ENCODE assay signal across 11 cellular contexts in genomic region chr7:101681170-101682007, GRCh38. TPM values are rescaled to one million over a fixed set of nuclear protein-coding genes. Genes with fewer than 3 reads are reported as not detected.
DNase-seq lines count a peak whose midpoint lies in the region; ATAC-seq, FAIRE-seq and TF ChIP-seq lines count a peak whose summit lies in the region.
"Had no signal": no experiment of that assay in that cellular context is flagged by ENCODE, and none has a peak within 500 bp of the region (broad histone marks: within the 10 kb centered on the region; RNA-seq: fewer than 3 reads in every experiment).

No MANE protein-coding gene starts in this region.

- H3K36me3 Mint-ChIP-seq in astrocyte (ENCODE audit: low read depth, unreplicated experiment), result no peaks in the 10 kb centered on the region
- H3K36me3 Mint-ChIP-seq in activated CD8-positive, alpha-beta memory T cell treated with anti-CD3 and anti-CD28 coated beads, Interleukin-2, amount 10 ng/mL, durations not matched to agents 7 days and 5 days, result no peaks in the 10 kb centered on the region
- no peaks in the 10 kb centered on the region for H3K36me3 Mint-ChIP-seq in activated T-helper 2 cell treated with anti-CD3 and anti-CD28 coated beads, Interferon-gamma antibody, Interleukin-2, Interleukin-4, amounts not matched to agents 10 μg/mL and 5 μg/mL and 100 μg/mL, durations not matched to agents 14 hours and 24 hours and 36 hours (ENCODE audit: low read depth)

- no peaks in the 10 kb centered on the region for H3K36me3 ChIP-seq in astrocyte (ENCODE audit: insufficient read depth, low read length)
- no peaks in the 10 kb centered on the region for H3K36me3 ChIP-seq in subcutaneous abdominal adipose tissue (ENCODE audit: control insufficient read depth in 5 of 5, insufficient read depth in 5 of 5, low read length in 5 of 5)
- H3K36me3 ChIP-seq in MM.1S (replicated peaks; ENCODE audit: insufficient read depth, low read length), result no peaks in the 10 kb centered on the region
- H3K36me3 ChIP-seq: HAP-1, suprapubic skin had no signal

- no peak for TF ChIP-seq CTCF in astrocyte (IDR thresholded peaks at IDR 0.05; ENCODE audit: insufficient read depth, low read depth, low read length)
- TF ChIP-seq CTCF in MM.1S (IDR thresholded peaks at IDR 0.05; ENCODE audit: low read length), result no peak

- no peaks in the 10 kb centered on the region for H3F3A ChIP-seq in MM.1S (ENCODE audit: insufficient read depth, low read length)

- H3K9me3 Mint-ChIP-seq in astrocyte (ENCODE audit: unreplicated experiment), result no peaks in the 10 kb centered on the region
- no peaks in the 10 kb centered on the region for H3K9me3 Mint-ChIP-seq in activated CD8-positive, alpha-beta memory T cell treated with anti-CD3 and anti-CD28 coated beads, Interleukin-2, amount 10 ng/mL, durations not matched to agents 7 days and 5 days (ENCODE audit: low read depth)
- no peaks in the 10 kb centered on the region for H3K9me3 Mint-ChIP-seq in activated T-helper 2 cell treated with anti-CD3 and anti-CD28 coated beads, Interferon-gamma antibody, Interleukin-2, Interleukin-4, amounts not matched to agents 10 μg/mL and 5 μg/mL and 100 μg/mL, durations not matched to agents 14 hours and 24 hours and 36 hours

- CTCF ChIA-PET in activated CD8-positive, alpha-beta memory T cell treated with anti-CD3 and anti-CD28 coated beads, Interleukin-2, amount 10 ng/mL, durations not matched to agents 7 days and 5 days (lab: Charles Lee), result interaction anchor here (1.3 kb wide), 1 partner anchor 12 kb away, joined by 3 read pairs; no protein-coding TSS in a partner anchor

- peak overlapping the region; percentile 61 for H3K9ac ChIP-seq in astrocyte (ENCODE audit: low read length)
- no peak overlapping the region for H3K9ac ChIP-seq in subcutaneous abdominal adipose tissue (ENCODE audit: low read length in 5 of 5)
- no peak overlapping the region for H3K9ac ChIP-seq in MM.1S (ENCODE audit: low read length)

- H3K27me3 ChIP-seq in astrocyte (ENCODE audit: insufficient read depth, low read length) (peaks cover 2% of the 10 kb centered on the region), subcutaneous abdominal adipose tissue (ENCODE audit: control insufficient read depth in 5 of 5, insufficient read depth in 4 of 5, low read length in 5 of 5) (peaks cover 0 to 4% (median 0%) of the 10 kb centered on the region in 5 donors), MM.1S (replicated peaks; ENCODE audit: insufficient read depth, low read length) (no peaks in the 10 kb centered on the region)
- H3K27me3 ChIP-seq: suprapubic skin had no signal

- no peak overlapping the region for H2AFZ ChIP-seq in astrocyte (ENCODE audit: low read depth, low read length)
- no peak overlapping the region for H2AFZ ChIP-seq in MM.1S (ENCODE audit: low read length)

- H3K27ac Mint-ChIP-seq in astrocyte (ENCODE audit: unreplicated experiment), result peak overlapping the region; percentile 86
- H3K27ac Mint-ChIP-seq in activated CD8-positive, alpha-beta memory T cell treated with anti-CD3 and anti-CD28 coated beads, Interleukin-2, amount 10 ng/mL, durations not matched to agents 7 days and 5 days, result no peak overlapping the region
- H3K27ac Mint-ChIP-seq in activated T-helper 2 cell treated with anti-CD3 and anti-CD28 coated beads, Interferon-gamma antibody, Interleukin-2, Interleukin-4, amounts not matched to agents 10 μg/mL and 5 μg/mL and 100 μg/mL, durations not matched to agents 14 hours and 24 hours and 36 hours, result no peak overlapping the region

- no peak for ATAC-seq in activated CD8-positive, alpha-beta memory T cell treated with anti-CD3 and anti-CD28 coated beads, Interleukin-2, amount 10 ng/mL, durations not matched to agents 7 days and 5 days
- ATAC-seq in GM18870 (IDR thresholded peaks at IDR 0.05; ENCODE audit: unreplicated experiment), result no peak

- H3K4me3 ChIP-seq in astrocyte (ENCODE audit: insufficient read depth, low read depth, low read length) (peak overlapping the region; percentile 25), subcutaneous abdominal adipose tissue (ENCODE audit: low read depth in 1 of 5, low read length in 5 of 5) (peak overlapping the region in 1 of 5 donors; percentile 28), MM.1S (ENCODE audit: low read length) (no peak overlapping the region)
- H3K4me3 ChIP-seq: HAP-1, suprapubic skin had no signal

- DNase-seq in HT-29 (ENCODE audit: low spot score), result peak; percentile 30
- peak; percentile 85 for DNase-seq in astrocyte (ENCODE audit: low read depth)
- peak; percentile 66 for DNase-seq in iris pigment epithelial cell (ENCODE audit: low read depth)
- no peak for DNase-seq in activated CD8-positive, alpha-beta memory T cell treated with anti-CD3 and anti-CD28 coated beads, Interleukin-2, amount 10 ng/mL, durations not matched to agents 7 days and 5 days
- DNase-seq in MM.1S, result no peak
- DNase-seq in activated T-helper 2 cell treated with anti-CD3 and anti-CD28 coated beads, Interferon-gamma antibody, Interleukin-2, Interleukin-4, amounts not matched to agents 10 μg/mL and 5 μg/mL and 100 μg/mL, durations not matched to agents 14 hours and 24 hours and 36 hours (ENCODE audit: low spot score), result no peak

- peaks cover 17% of the 10 kb centered on the region for H3K4me1 Mint-ChIP-seq in astrocyte (ENCODE audit: low read depth, unreplicated experiment)
- no peaks in the 10 kb centered on the region for H3K4me1 Mint-ChIP-seq in activated CD8-positive, alpha-beta memory T cell treated with anti-CD3 and anti-CD28 coated beads, Interleukin-2, amount 10 ng/mL, durations not matched to agents 7 days and 5 days
- H3K4me1 Mint-ChIP-seq in activated T-helper 2 cell treated with anti-CD3 and anti-CD28 coated beads, Interferon-gamma antibody, Interleukin-2, Interleukin-4, amounts not matched to agents 10 μg/mL and 5 μg/mL and 100 μg/mL, durations not matched to agents 14 hours and 24 hours and 36 hours (ENCODE audit: low read depth), result no peaks in the 10 kb centered on the region

- H3K9me3 ChIP-seq in astrocyte (ENCODE audit: insufficient read depth, low read depth, low read length) (no peaks in the 10 kb centered on the region), subcutaneous abdominal adipose tissue (ENCODE audit: control insufficient read depth in 5 of 5, low read length in 5 of 5) (no peaks in the 10 kb centered on the region), MM.1S (replicated peaks; ENCODE audit: insufficient read depth, low read length) (no peaks in the 10 kb centered on the region)
- H3K9me3 ChIP-seq: HAP-1, suprapubic skin had no signal

- peak overlapping the region; percentile 81 for H3K4me2 ChIP-seq in astrocyte (ENCODE audit: low read length)
- no peak overlapping the region for H3K4me2 ChIP-seq in MM.1S (ENCODE audit: low read depth, low read length)

- H3K79me2 ChIP-seq in astrocyte (ENCODE audit: insufficient read depth, low read length) (no peaks in the 10 kb centered on the region), MM.1S (ENCODE audit: low read length) (no peaks in the 10 kb centered on the region)

- H3K4me1 ChIP-seq in astrocyte (ENCODE audit: insufficient read depth, low read length) (peaks cover 30% of the 10 kb centered on the region), subcutaneous abdominal adipose tissue (ENCODE audit: control insufficient read depth in 5 of 5, insufficient read depth in 5 of 5, low read length in 5 of 5) (peaks cover 12 to 19% (median 14%) of the 10 kb centered on the region in 5 donors), MM.1S (ENCODE audit: low read length) (no peaks in the 10 kb centered on the region)

- H4K20me1 ChIP-seq in astrocyte (ENCODE audit: insufficient read depth, low read length) (no peaks in the 10 kb centered on the region), MM.1S (ENCODE audit: insufficient read depth, low read length) (no peaks in the 10 kb centered on the region)

- H3K9me2 ChIP-seq in MM.1S (replicated peaks; ENCODE audit: insufficient read depth, low read length), result no peaks in the 10 kb centered on the region

- intact Hi-C loops in activated T-helper 2 cell treated with anti-CD3 and anti-CD28 coated beads, Interferon-gamma antibody, Interleukin-2, Interleukin-4, amounts not matched to agents 10 μg/mL and 5 μg/mL and 100 μg/mL, durations not matched to agents 14 hours and 24 hours and 36 hours (cut with micrococcal nuclease), result no loop called here

- H3K27me3 Mint-ChIP-seq in astrocyte (ENCODE audit: low read depth, unreplicated experiment), result peaks cover 3% of the 10 kb centered on the region
- H3K27me3 Mint-ChIP-seq in activated CD8-positive, alpha-beta memory T cell treated with anti-CD3 and anti-CD28 coated beads, Interleukin-2, amount 10 ng/mL, durations not matched to agents 7 days and 5 days, result no peaks in the 10 kb centered on the region
- no peaks in the 10 kb centered on the region for H3K27me3 Mint-ChIP-seq in activated T-helper 2 cell treated with anti-CD3 and anti-CD28 coated beads, Interferon-gamma antibody, Interleukin-2, Interleukin-4, amounts not matched to agents 10 μg/mL and 5 μg/mL and 100 μg/mL, durations not matched to agents 14 hours and 24 hours and 36 hours (ENCODE audit: low read depth)

- H3K27ac ChIP-seq in astrocyte (ENCODE audit: low read depth, low read length), result peak overlapping the region; percentile 63
- H3K27ac ChIP-seq in subcutaneous abdominal adipose tissue (ENCODE audit: low read depth, low read length), result peak overlapping the region; percentile 23
- H3K27ac ChIP-seq in MM.1S (ENCODE audit: low read length), result no peak overlapping the region
- H3K27ac ChIP-seq: suprapubic skin, VCaP had no signal

- H3K4me3 Mint-ChIP-seq in astrocyte (ENCODE audit: unreplicated experiment), result no peak overlapping the region
- H3K4me3 Mint-ChIP-seq in activated CD8-positive, alpha-beta memory T cell treated with anti-CD3 and anti-CD28 coated beads, Interleukin-2, amount 10 ng/mL, durations not matched to agents 7 days and 5 days, result no peak overlapping the region
- H3K4me3 Mint-ChIP-seq in activated T-helper 2 cell treated with anti-CD3 and anti-CD28 coated beads, Interferon-gamma antibody, Interleukin-2, Interleukin-4, amounts not matched to agents 10 μg/mL and 5 μg/mL and 100 μg/mL, durations not matched to agents 14 hours and 24 hours and 36 hours (ENCODE audit: low read depth), result no peak overlapping the region

- peak; percentile 45 for FAIRE-seq in astrocyte (lab: Jason Lieb, UNC)

RNA-seq across cellular contexts. Expression of gene MYL10, which starts 52.3 kb away (rescaled TPM):
- total RNA-seq in HT-29 (2014; rRNA removed; shearing (Covaris generic)), result not detected in 2 replicates
- 0.73 and 2.8 TPM in 2 replicates for total RNA-seq in astrocyte
- not detected for total RNA-seq in activated CD8-positive, alpha-beta memory T cell treated with anti-CD3 and anti-CD28 coated beads, Interleukin-2, amount 10 ng/mL, durations not matched to agents 7 days and 5 days
- total RNA-seq in activated T-helper 2 cell treated with anti-CD3 and anti-CD28 coated beads, Interferon-gamma antibody, Interleukin-2, Interleukin-4, amounts not matched to agents 10 μg/mL and 5 μg/mL and 100 μg/mL, durations not matched to agents 14 hours and 24 hours and 36 hours, result not detected in 2 replicates
- total RNA-seq: suprapubic skin had no signal

Comparison
In these comparisons a context has a peak if more than half of its experiments do, and no peak if none do; other contexts are left out.
1. DNase-seq: peak in HT-29 (single experiment), astrocyte (single experiment) and iris pigment epithelial cell (single experiment); none in activated CD8-positive, alpha-beta memory T cell treated with anti-CD3 and anti-CD28 coated beads, Interleukin-2, amount 10 ng/mL, durations not matched to agents 7 days and 5 days (single experiment), MM.1S (single experiment) and activated T-helper 2 cell treated with anti-CD3 and anti-CD28 coated beads, Interferon-gamma antibody, Interleukin-2, Interleukin-4, amounts not matched to agents 10 μg/mL and 5 μg/mL and 100 μg/mL, durations not matched to agents 14 hours and 24 hours and 36 hours (single experiment).